ENCODE assay signal across 8 cellular contexts in the genomic region with DNA sequence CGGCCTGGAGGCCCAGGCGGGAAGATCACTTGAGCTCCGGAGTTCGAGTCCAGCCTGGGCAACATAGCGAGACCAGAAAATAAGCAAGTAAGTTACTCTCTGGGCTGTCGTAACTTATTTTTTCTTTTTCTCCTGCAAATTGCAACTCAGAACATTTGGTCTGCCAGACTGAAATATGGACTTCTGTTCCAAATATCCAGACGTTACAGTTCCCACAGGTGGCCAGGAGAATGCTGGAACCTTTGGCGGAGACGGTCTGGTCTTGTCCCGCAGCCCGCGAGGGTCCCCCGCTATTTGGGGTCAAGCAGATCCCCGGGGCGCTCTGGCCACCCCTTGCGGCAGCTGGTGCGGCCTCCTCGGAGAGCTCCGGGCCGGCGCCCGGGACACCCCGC. TPM values are rescaled to one million over a fixed set of nuclear protein-coding genes. Genes with fewer than 3 reads are reported as not detected.
DNase-seq lines count a peak whose midpoint lies in the region; ATAC-seq and TF ChIP-seq lines count a peak whose summit lies in the region.

No MANE protein-coding gene starts in this region.

- no peak for TF ChIP-seq CTCF in left ventricle myocardium inferior (IDR thresholded peaks at IDR 0.05; ENCODE audit: borderline replicate concordance)

- no peaks in the 10 kb centered on the region for H3K4me1 Mint-ChIP-seq in central memory CD8-positive, alpha-beta T cell

- no peaks in the 10 kb centered on the region for H3K36me3 Mint-ChIP-seq in central memory CD8-positive, alpha-beta T cell (ENCODE audit: insufficient read depth)

- no peaks in the 10 kb centered on the region for H3K9me3 ChIP-seq in left ventricle myocardium inferior (replicated peaks)
- H3K9me3 ChIP-seq in mucosa of rectum (ENCODE audit: control insufficient read depth in 2 of 2, low read length in 2 of 2), result no peaks in the 10 kb centered on the region

- peak overlapping the region; percentile 72 for H3K4me3 ChIP-seq in left ventricle myocardium inferior
- peak overlapping the region; percentile 76 to 81 for H3K4me3 ChIP-seq in mucosa of rectum (ENCODE audit: low read length in 2 of 2)

- H3K27me3 ChIP-seq in left ventricle myocardium inferior (ENCODE audit: low read depth) (no peaks in the 10 kb centered on the region), mucosa of rectum (ENCODE audit: control insufficient read depth in 2 of 2, insufficient read depth in 2 of 2, low read length in 2 of 2) (no peaks in the 10 kb centered on the region)

- H3K27ac ChIP-seq in left ventricle myocardium inferior (replicated peaks), result peak overlapping the region; percentile 68
- H3K27ac ChIP-seq in mucosa of rectum (ENCODE audit: low read depth in 2 of 2, low read length in 2 of 2), result peak overlapping the region; percentile 89 to 90

- no peaks in the 10 kb centered on the region for H3K36me3 ChIP-seq in left ventricle myocardium inferior
- peaks cover 3 to 4% of the 10 kb centered on the region in 2 donors for H3K36me3 ChIP-seq in mucosa of rectum (ENCODE audit: control insufficient read depth in 2 of 2, insufficient read depth in 2 of 2, low read length in 2 of 2)

- intact Hi-C loops in left ventricle myocardium inferior (cut with micrococcal nuclease), result no loop called here
- intact Hi-C loops in left cardiac atrium (cut with DNase I), result no loop called here

- no peak for DNase-seq in left ventricle myocardium inferior
- no peak for DNase-seq in left cardiac atrium
- DNase-seq in central memory CD8-positive, alpha-beta T cell (ENCODE audit: low spot score in 2 of 2), result no peak

- H3K27ac Mint-ChIP-seq in central memory CD8-positive, alpha-beta T cell (ENCODE audit: low read depth), result no peak overlapping the region

- peaks cover 41% of the 10 kb centered on the region for H3K27me3 Mint-ChIP-seq in central memory CD8-positive, alpha-beta T cell

- H3K9ac ChIP-seq in mucosa of rectum (ENCODE audit: low read depth in 1 of 2, low read length in 2 of 2), result peak overlapping the region; percentile 70 to 91

- H3K4me3 Mint-ChIP-seq in central memory CD8-positive, alpha-beta T cell, result peak overlapping the region; percentile 55

- ATAC-seq in left cardiac atrium (no peak), HG03097 (IDR thresholded peaks at IDR 0.05; ENCODE audit: low FRiP score, unreplicated experiment) (no peak), GM21367 (IDR thresholded peaks at IDR 0.05; ENCODE audit: unreplicated experiment) (no peak), HG03469 (IDR thresholded peaks at IDR 0.05; ENCODE audit: unreplicated experiment) (no peak), HG02938 (IDR thresholded peaks at IDR 0.05; ENCODE audit: unreplicated experiment) (no peak)
- ATAC-seq in central memory CD8-positive, alpha-beta T cell (replicated peaks; ENCODE audit: extremely low read depth, poor library complexity, severe bottlenecking), result no peak

- H3K4me1 ChIP-seq in left ventricle myocardium inferior (peaks cover 14% of the 10 kb centered on the region), mucosa of rectum (ENCODE audit: control insufficient read depth in 2 of 2, insufficient read depth in 2 of 2, low read length in 2 of 2) (peaks cover 3 to 12% of the 10 kb centered on the region in 2 donors)

- no peaks in the 10 kb centered on the region for H3K9me3 Mint-ChIP-seq in central memory CD8-positive, alpha-beta T cell

RNA-seq across cellular contexts. Expression of gene PLEKHH1, which starts 0.5 kb away (rescaled TPM):
- total RNA-seq in left ventricle myocardium inferior (3.7 TPM), left cardiac atrium (1 to 10 TPM; 3.6 to 5.5 TPM)

RNA-seq across cellular contexts. Expression of gene TMEM229B, which starts 44.1 kb away (rescaled TPM):
- total RNA-seq in left ventricle myocardium inferior (1.4 TPM), left cardiac atrium (1 to 10 TPM; 1.5 to 6.5 TPM)
